In the genomic region with DNA sequence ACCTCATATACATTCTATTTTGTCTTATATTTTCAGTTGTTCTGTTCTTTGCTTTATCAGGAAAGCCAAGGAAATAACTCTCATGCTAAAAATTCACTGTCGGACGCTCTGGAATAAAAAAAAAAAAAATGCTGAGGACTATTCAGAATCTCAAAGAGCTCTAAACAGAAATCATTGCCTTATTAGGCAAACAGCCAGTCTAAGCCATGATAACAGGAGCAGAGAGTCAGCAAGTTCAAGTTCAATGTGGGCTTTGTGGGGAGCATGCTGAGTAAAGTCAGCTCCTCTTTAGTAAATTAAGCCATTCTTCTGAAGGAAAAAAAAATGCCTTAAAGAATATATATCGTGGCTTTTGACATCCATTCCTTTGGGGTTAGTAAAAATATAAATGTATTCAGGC, we compare ENCODE assay signal across 15 cellular contexts. TPM values are rescaled to one million over a fixed set of nuclear protein-coding genes. Genes with fewer than 3 reads are reported as not detected.
DNase-seq lines count a peak whose midpoint lies in the region; TF ChIP-seq lines count a peak whose summit lies in the region.
"Had no signal": no experiment of that assay in that cellular context is flagged by ENCODE, and none has a peak within 500 bp of the region (broad histone marks: within the 10 kb centered on the region; RNA-seq: fewer than 3 reads in every experiment).

No MANE protein-coding gene starts in this region.

- intact Hi-C loops in colonic mucosa (cut with DNase I): no loop called here

- no peak overlapping the region for H3K27ac ChIP-seq in smooth muscle cell (ENCODE audit: low read depth)
- H3K27ac ChIP-seq in colonic mucosa: no peak overlapping the region
- H3K27ac ChIP-seq: C4-2B, HL-60 had no signal

- H3K27me3 ChIP-seq in smooth muscle cell (ENCODE audit: low read depth) (no peaks in the 10 kb centered on the region), colonic mucosa (no peaks in the 10 kb centered on the region)
- H3K27me3 ChIP-seq: BE2C had no signal

- H3F3A ChIP-seq in smooth muscle cell (ENCODE audit: low read depth): no peaks in the 10 kb centered on the region

- H3K36me3 ChIP-seq in smooth muscle cell (ENCODE audit: low read depth) (no peaks in the 10 kb centered on the region), colonic mucosa (no peaks in the 10 kb centered on the region)
- H3K36me3 ChIP-seq: BE2C had no signal

- H3K9me3 ChIP-seq in smooth muscle cell (replicated peaks; ENCODE audit: low read depth) (no peaks in the 10 kb centered on the region), colonic mucosa (no peaks in the 10 kb centered on the region)
- H3K9me3 ChIP-seq: BE2C had no signal

- 36% methylated on average over 3 of the region's 3 CpGs for WGBS in smooth muscle cell (ENCODE audit: low lambda C conversion rate)

- no peak overlapping the region for H3K9ac ChIP-seq in smooth muscle cell (ENCODE audit: low read depth)
- H3K9ac ChIP-seq in colonic mucosa (ENCODE audit: low read depth in 2 of 2, low read length in 2 of 2): no peak overlapping the region

- peak overlapping the region; percentile 51 for H3K4me2 ChIP-seq in smooth muscle cell

- peak overlapping the region; percentile 46 for H2AFZ ChIP-seq in smooth muscle cell (ENCODE audit: low read depth)

- H3K79me2 ChIP-seq in smooth muscle cell (ENCODE audit: low read depth): no peaks in the 10 kb centered on the region

- no peaks in the 10 kb centered on the region for H4K20me1 ChIP-seq in smooth muscle cell (ENCODE audit: low read depth)

- peaks cover 10% of the 10 kb centered on the region for H3K4me1 ChIP-seq in smooth muscle cell (ENCODE audit: low read depth)
- no peaks in the 10 kb centered on the region for H3K4me1 ChIP-seq in colonic mucosa
- H3K4me1 ChIP-seq: BE2C had no signal

- no peak overlapping the region for H3K4me3 ChIP-seq in smooth muscle cell
- H3K4me3 ChIP-seq in colonic mucosa: no peak overlapping the region

- DNase-seq in RPMI7951 (ENCODE audit: low read depth) (peak; percentile 34), astrocyte of the hippocampus (ENCODE audit: low read depth, low spot score) (peak; percentile 54), foreskin melanocyte (peak; percentile 97), smooth muscle cell (lab: John Stamatoyannopoulos, UW; ENCODE audit: unreplicated experiment) (no peak), islet precursor cell (no peak), colonic mucosa (no peak), germinal center (ENCODE audit: low spot score) (no peak)
- DNase-seq: BE2C; CD4-positive, alpha-beta memory T cell; COR-L47; DMS153; DMS79 treated with DMSO at 0.1 percent for 48 hours; EL had no signal

- TF ChIP-seq CTCF in smooth muscle cell (IDR thresholded peaks at IDR 0.05; ENCODE audit: borderline replicate concordance, insufficient read depth, poor library complexity, severe bottlenecking): no peak
- TF ChIP-seq CTCF in colonic mucosa (IDR thresholded peaks at IDR 0.05): no peak

RNA-seq across cellular contexts. Expression of a gene that starts 13.6 kb away (rescaled TPM):
- 3.4 and 4.1 TPM in 2 replicates for total RNA-seq in RPMI7951 (2014; rRNA removed; shearing (Covaris generic))
- total RNA-seq in smooth muscle cell (0.76 TPM in 1 of 2 replicates, not detected in the other), colonic mucosa (1 to 10 TPM; 1.0 to 2.5 TPM)
- not detected in 2 replicates for polyA plus RNA-seq in smooth muscle cell
- total RNA-seq: CD4-positive, alpha-beta memory T cell had no signal
- polyA plus RNA-seq: CD4-positive, alpha-beta memory T cell had no signal

Comparison
In these comparisons a context has a peak if more than half of its experiments do, and no peak if none do; other contexts are left out.
1. DNase-seq: peak in RPMI7951 (single experiment), astrocyte of the hippocampus (single experiment) and foreskin melanocyte (single experiment); none in smooth muscle cell (single experiment), islet precursor cell (single experiment), colonic mucosa (single experiment) and germinal center (single experiment).